In genomic region chr1:8076171-8076570, GRCh38 we compare ENCODE assay signal across 19 cellular contexts. TPM values are rescaled to one million over a fixed set of nuclear protein-coding genes. Genes with fewer than 3 reads are reported as not detected.
DNase-seq lines count a peak whose midpoint lies in the region; ATAC-seq and TF ChIP-seq lines count a peak whose summit lies in the region.
"Had no signal": no experiment of that assay in that cellular context is flagged by ENCODE, and none has a peak within 500 bp of the region (broad histone marks: within the 10 kb centered on the region; RNA-seq: fewer than 3 reads in every experiment).

No MANE protein-coding gene starts in this region.

- H3K36me3 ChIP-seq in HCT116 (ENCODE audit: control insufficient read depth in 1 of 2, insufficient read depth in 2 of 2, low read length in 2 of 2) (no peaks in the 10 kb centered on the region), PC-9 (ENCODE audit: low read depth) (no peaks in the 10 kb centered on the region), lower lobe of right lung (no peaks in the 10 kb centered on the region), stomach smooth muscle (ENCODE audit: control insufficient read depth in 2 of 2, insufficient read depth in 2 of 2, low read length in 2 of 2) (no peaks in the 10 kb centered on the region)

- H3K36me3 Mint-ChIP-seq in activated CD8-positive, alpha-beta memory T cell treated with anti-CD3 and anti-CD28 coated beads, Interleukin-2, amount 10 ng/mL, durations not matched to agents 7 days and 5 days: no peaks in the 10 kb centered on the region
- H3K36me3 Mint-ChIP-seq: CD4-positive, alpha-beta memory T cell; stimulated activated naive B cell treated with anti-CD40 and anti-IgM and Interleukin-4, amounts not matched to agents 10 μg/mL and 1 μg/mL and 100 μg/mL, for 72 hours had no signal

- TF ChIP-seq POLR2A in HCT116 (IDR thresholded peaks at IDR 0.05; ENCODE audit: borderline replicate concordance, extremely low read depth, insufficient read depth, insufficient read length): no peak

- H3K4me1 ChIP-seq in HCT116 (ENCODE audit: control insufficient read depth in 1 of 2, insufficient read depth in 2 of 2, low read length in 2 of 2) (peaks cover 92 to 99% of the 10 kb centered on the region in 2 experiments), PC-9 (replicated peaks; ENCODE audit: insufficient read depth) (peaks cover 79% of the 10 kb centered on the region), lower lobe of right lung (peaks cover 16% of the 10 kb centered on the region), stomach smooth muscle (ENCODE audit: control insufficient read depth, insufficient read depth, low read length) (peaks cover 28% of the 10 kb centered on the region)

- no peak overlapping the region for H3K27ac Mint-ChIP-seq in activated CD8-positive, alpha-beta memory T cell treated with anti-CD3 and anti-CD28 coated beads, Interleukin-2, amount 10 ng/mL, durations not matched to agents 7 days and 5 days
- H3K27ac Mint-ChIP-seq: activated CD4-positive, alpha-beta T cell treated with anti-CD3 and anti-CD28 coated beads, Interleukin-2, amount 10 ng/mL, durations not matched to agents 24 days and 14 days; activated naive CD8-positive, alpha-beta T cell treated with anti-CD3 and anti-CD28 coated beads, Interleukin-2, amount 50 U/mL, for 24 hours; CD4-positive, alpha-beta memory T cell; endodermal cell had no signal

- H3K4me1 Mint-ChIP-seq in activated CD8-positive, alpha-beta memory T cell treated with anti-CD3 and anti-CD28 coated beads, Interleukin-2, amount 10 ng/mL, durations not matched to agents 7 days and 5 days: no peaks in the 10 kb centered on the region
- H3K4me1 Mint-ChIP-seq: CD4-positive, alpha-beta memory T cell; central memory CD8-positive, alpha-beta T cell; stimulated activated naive B cell treated with anti-CD40 and anti-IgM and Interleukin-4, amounts not matched to agents 10 μg/mL and 1 μg/mL and 100 μg/mL, for 72 hours had no signal

- peaks cover 53% of the 10 kb centered on the region for H3F3A ChIP-seq in PC-9 (ENCODE audit: insufficient read depth, low read depth)

- no peak for TF ChIP-seq CTCF in HCT116 (IDR thresholded peaks at IDR 0.05 in 2 of 3, conservative IDR thresholded peaks at IDR 0.05 in 1 of 3; ENCODE audit: borderline replicate concordance in 1 of 3, insufficient read depth in 1 of 3, low read depth in 2 of 3, low read length in 2 of 3)
- TF ChIP-seq CTCF in PC-9 (conservative IDR thresholded peaks at IDR 0.05): no peak
- no peak for TF ChIP-seq CTCF in lower lobe of right lung (IDR thresholded peaks at IDR 0.05)

- no peaks in the 10 kb centered on the region for H3K9me3 Mint-ChIP-seq in activated CD8-positive, alpha-beta memory T cell treated with anti-CD3 and anti-CD28 coated beads, Interleukin-2, amount 10 ng/mL, durations not matched to agents 7 days and 5 days (ENCODE audit: low read depth)
- H3K9me3 Mint-ChIP-seq: activated CD4-positive, alpha-beta T cell treated with anti-CD3 and anti-CD28 coated beads, Interleukin-2, amount 10 ng/mL, durations not matched to agents 24 days and 14 days; activated naive CD8-positive, alpha-beta T cell treated with anti-CD3 and anti-CD28 coated beads, Interleukin-2, amount 50 U/mL, for 24 hours; activated T-cell treated with anti-CD3 and anti-CD28 coated beads, Interleukin-2, amount 50 U/mL, for 4 hours; CD4-positive, alpha-beta memory T cell; central memory CD8-positive, alpha-beta T cell; endodermal cell; stimulated activated naive B cell treated with anti-CD40 and anti-IgM and Interleukin-4, amounts not matched to agents 10 μg/mL and 1 μg/mL and 100 μg/mL, for 72 hours had no signal

- intact Hi-C loops in HCT116 (cut with micrococcal nuclease): loop anchor here (5.0 kb wide), 1 partner anchor 49 kb away; the partner anchor contains the start of gene ERRFI1
- intact Hi-C loops in PC-9 (cut with micrococcal nuclease; ENCODE audit: unreplicated experiment): loop anchor here (1.0 to 5.0 kb wide), 5 partner anchors 34 to 181 kb away; partner anchors contain the start of gene ERRFI1
- intact Hi-C loops in lower lobe of right lung (cut with DNase I): no loop called here
- intact Hi-C loops in sciatic nerve (cut with DNase I): no loop called here

- RAD21 ChIA-PET in HCT116 (lab: Charles Lee; ENCODE audit: low non-redundant PET in 1 of 2, low total read pairs in 2 of 2, uncharacterized antibody in 2 of 2, unreplicated experiment in 2 of 2): interaction anchor here in 1 of 2 experiments (0.6 to 1.6 kb wide), 2 partner anchors 35 to 91 kb away, joined by 3 to 4 read pairs; no protein-coding TSS in a partner anchor

- peak overlapping the region; percentile 79 for H3K4me2 ChIP-seq in HCT116 (ENCODE audit: low read length)
- peak overlapping the region; percentile 76 for H3K4me2 ChIP-seq in PC-9

- H3K9me3 ChIP-seq in HCT116 (ENCODE audit: control insufficient read depth in 1 of 2, insufficient read depth in 1 of 2, low read depth in 1 of 2, low read length in 2 of 2): no peaks in the 10 kb centered on the region
- H3K9me3 ChIP-seq in PC-9 (ENCODE audit: insufficient read depth, low read depth): no peaks in the 10 kb centered on the region
- no peaks in the 10 kb centered on the region for H3K9me3 ChIP-seq in lower lobe of right lung
- no peaks in the 10 kb centered on the region for H3K9me3 ChIP-seq in stomach smooth muscle (ENCODE audit: control insufficient read depth in 2 of 2, low read length in 2 of 2)

- H3K9ac ChIP-seq in HCT116 (ENCODE audit: low read length) (peak overlapping the region; percentile 66), stomach smooth muscle (ENCODE audit: low read length in 2 of 2) (no peak overlapping the region)

- BruUV-seq in HCT116 (replicated peaks; lab: Mats Ljungman, UMichigan): no TSS peak
- BruUV-seq in PC-9 (replicated peaks; lab: Mats Ljungman, UMichigan): no TSS peak

- H3K27me3 ChIP-seq in HCT116 (ENCODE audit: insufficient read depth, low read length) (no peaks in the 10 kb centered on the region), PC-9 (ENCODE audit: insufficient read depth, low read depth) (no peaks in the 10 kb centered on the region), lower lobe of right lung (ENCODE audit: low read depth) (no peaks in the 10 kb centered on the region), stomach smooth muscle (ENCODE audit: control insufficient read depth in 1 of 2, insufficient read depth in 2 of 2, low read length in 2 of 2) (no peaks in the 10 kb centered on the region)

- DNase-seq in HCT116 (ENCODE audit: low read depth, low spot score) (no peak), PC-9 (no peak), lower lobe of right lung (no peak), GDM1 (lab: John Stamatoyannopoulos, UW) (no peak), sciatic nerve (ENCODE audit: low spot score) (no peak)
- DNase-seq in activated CD8-positive, alpha-beta memory T cell treated with anti-CD3 and anti-CD28 coated beads, Interleukin-2, amount 10 ng/mL, durations not matched to agents 7 days and 5 days: no peak
- DNase-seq: activated CD4-positive, alpha-beta T cell treated with anti-CD3 and anti-CD28 coated beads, Interleukin-2, amount 10 ng/mL, durations not matched to agents 24 days and 14 days; activated naive CD8-positive, alpha-beta T cell treated with anti-CD3 and anti-CD28 coated beads, Interleukin-2, amount 50 U/mL, for 24 hours; activated T-cell treated with anti-CD3 and anti-CD28 coated beads, Interleukin-2, amount 50 U/mL, for 4 hours; CD4-positive, alpha-beta memory T cell; endodermal cell; foreskin fibroblast; Kasumi-1; NCI-H187; NK-92 treated with Interleukin-12 subunit alpha and Interleukin-12 subunit beta, amount 100 ng/mL, for 24 hours; stimulated activated naive B cell treated with anti-CD40 and anti-IgM and Interleukin-4, amounts not matched to agents 10 μg/mL and 1 μg/mL and 100 μg/mL, for 72 hours had no signal

- H4K20me1 ChIP-seq in HCT116 (ENCODE audit: insufficient read depth) (no peaks in the 10 kb centered on the region), PC-9 (ENCODE audit: insufficient read depth) (no peaks in the 10 kb centered on the region)

- peaks cover 10% of the 10 kb centered on the region for H3K27me3 Mint-ChIP-seq in activated CD8-positive, alpha-beta memory T cell treated with anti-CD3 and anti-CD28 coated beads, Interleukin-2, amount 10 ng/mL, durations not matched to agents 7 days and 5 days

- no peak for ATAC-seq in HCT116
- no peak for ATAC-seq in lower lobe of right lung
- ATAC-seq in activated CD8-positive, alpha-beta memory T cell treated with anti-CD3 and anti-CD28 coated beads, Interleukin-2, amount 10 ng/mL, durations not matched to agents 7 days and 5 days: no peak
- ATAC-seq in sciatic nerve: no peak
- ATAC-seq: activated naive CD8-positive, alpha-beta T cell treated with anti-CD3 and anti-CD28 coated beads, Interleukin-2, amount 50 U/mL, for 24 hours; activated T-cell treated with anti-CD3 and anti-CD28 coated beads, Interleukin-2, amount 50 U/mL, for 4 hours; stimulated activated naive B cell treated with anti-CD40 and anti-IgM and Interleukin-4, amounts not matched to agents 10 μg/mL and 1 μg/mL and 100 μg/mL, for 72 hours had no signal

- H3K4me3 ChIP-seq in HCT116 (replicated peaks in 1 of 2; ENCODE audit: low read depth in 1 of 2, low read length in 2 of 2) (no peak overlapping the region), PC-9 (no peak overlapping the region), lower lobe of right lung (no peak overlapping the region), stomach smooth muscle (ENCODE audit: low read length in 2 of 2) (no peak overlapping the region)
- H3K4me3 ChIP-seq: skin epidermis had no signal

- POLR2A ChIA-PET in HCT116 (lab: Charles Lee): interaction anchor here (0.6 to 7.2 kb wide), 23 partner anchors 8 to 128 kb away, joined by 3 to 80 read pairs (median 17); partner anchors contain the start of gene ERRFI1
- POLR2A ChIA-PET in PC-9 (lab: Charles Lee; ENCODE audit: unreplicated experiment): interaction anchor here (0.5 to 1.4 kb wide), 7 partner anchors 14 to 126 kb away, joined by 3 to 10 read pairs (median 5); no protein-coding TSS in a partner anchor

- H2AFZ ChIP-seq in HCT116 (ENCODE audit: low read depth, low read length, poor library complexity, severe bottlenecking): no peak overlapping the region
- H2AFZ ChIP-seq in PC-9: no peak overlapping the region

- H3K79me2 ChIP-seq in HCT116 (ENCODE audit: insufficient read depth, low read length) (no peaks in the 10 kb centered on the region), PC-9 (ENCODE audit: low read depth) (no peaks in the 10 kb centered on the region)

- no peak overlapping the region for H3K4me3 Mint-ChIP-seq in activated CD8-positive, alpha-beta memory T cell treated with anti-CD3 and anti-CD28 coated beads, Interleukin-2, amount 10 ng/mL, durations not matched to agents 7 days and 5 days
- H3K4me3 Mint-ChIP-seq: activated CD4-positive, alpha-beta T cell treated with anti-CD3 and anti-CD28 coated beads, Interleukin-2, amount 10 ng/mL, durations not matched to agents 24 days and 14 days; activated naive CD8-positive, alpha-beta T cell treated with anti-CD3 and anti-CD28 coated beads, Interleukin-2, amount 50 U/mL, for 24 hours; activated T-cell treated with anti-CD3 and anti-CD28 coated beads, Interleukin-2, amount 50 U/mL, for 4 hours; CD4-positive, alpha-beta memory T cell; central memory CD8-positive, alpha-beta T cell; endodermal cell; stimulated activated naive B cell treated with anti-CD40 and anti-IgM and Interleukin-4, amounts not matched to agents 10 μg/mL and 1 μg/mL and 100 μg/mL, for 72 hours had no signal

- CTCF ChIA-PET in HCT116 (lab: Charles Lee) (interaction anchor here (2.5 kb wide), 1 partner anchor 46 kb away, joined by 7 read pairs; no protein-coding TSS in a partner anchor), PC-9 (lab: Charles Lee) (interaction anchor here (0.5 to 0.6 kb wide), 2 partner anchors 109 to 117 kb away, joined by 6 to 10 read pairs; no protein-coding TSS in a partner anchor)
- CTCF ChIA-PET in activated CD8-positive, alpha-beta memory T cell treated with anti-CD3 and anti-CD28 coated beads, Interleukin-2, amount 10 ng/mL, durations not matched to agents 7 days and 5 days (lab: Charles Lee): no interaction called here

- H3K9me2 ChIP-seq in HCT116 (ENCODE audit: insufficient read depth): no peaks in the 10 kb centered on the region
- H3K9me2 ChIP-seq in PC-9 (ENCODE audit: insufficient read depth): no peaks in the 10 kb centered on the region

- TF ChIP-seq RAD21 in HCT116 (IDR thresholded peaks at IDR 0.05; ENCODE audit: low read depth): no peak

- H3K27ac ChIP-seq in HCT116 (ENCODE audit: low read depth, low read length): peak overlapping the region; percentile 92
- peak overlapping the region; percentile 98 for H3K27ac ChIP-seq in PC-9
- peak overlapping the region; percentile 44 for H3K27ac ChIP-seq in lower lobe of right lung
- H3K27ac ChIP-seq in stomach smooth muscle (ENCODE audit: low read length): peak overlapping the region; percentile 49

RNA-seq across cellular contexts. Expression of gene ERRFI1, which starts 50.1 kb away (rescaled TPM):
- total RNA-seq in HCT116 (2021; ENCODE audit: unreplicated experiment) (777 TPM), PC-9 (2021) (44.9 and 47.8 TPM in 2 replicates), lower lobe of right lung (65.1 TPM), sciatic nerve (33.7 TPM)
- polyA plus RNA-seq in HCT116 (2012): 536 and 725 TPM in 2 replicates
- total RNA-seq in activated CD8-positive, alpha-beta memory T cell treated with anti-CD3 and anti-CD28 coated beads, Interleukin-2, amount 10 ng/mL, durations not matched to agents 7 days and 5 days: 1 to 10 TPM in 1 of 2 experiments, under 1 TPM in 1; 0.53 to 1.5 TPM

Comparison
In these comparisons a context has a peak if more than half of its experiments do, and no peak if none do; other contexts are left out.
1. H3K27ac ChIP-seq: peak in every context shown above with its lines; median percentile 98 in PC-9; 92 in HCT116; 49 in stomach smooth muscle; 44 in lower lobe of right lung.
2. RNA of gene ERRFI1, which starts 50.1 kb away (total RNA-seq): 777 TPM in HCT116 (single experiment), 65.1 TPM in lower lobe of right lung (single experiment), 44.9 to 47.8 TPM in PC-9 and 33.7 TPM in sciatic nerve (single experiment); 0.53 to 1.5 TPM in activated CD8-positive, alpha-beta memory T cell treated with anti-CD3 and anti-CD28 coated beads, Interleukin-2, amount 10 ng/mL, durations not matched to agents 7 days and 5 days; every median in the first group is over 10 times any median in the second.
3. intact Hi-C loops: an anchor here in HCT116 (5.0 kb wide) and PC-9 (1.0 to 5.0 kb wide); none called in lower lobe of right lung and sciatic nerve.